In the genomic region with DNA sequence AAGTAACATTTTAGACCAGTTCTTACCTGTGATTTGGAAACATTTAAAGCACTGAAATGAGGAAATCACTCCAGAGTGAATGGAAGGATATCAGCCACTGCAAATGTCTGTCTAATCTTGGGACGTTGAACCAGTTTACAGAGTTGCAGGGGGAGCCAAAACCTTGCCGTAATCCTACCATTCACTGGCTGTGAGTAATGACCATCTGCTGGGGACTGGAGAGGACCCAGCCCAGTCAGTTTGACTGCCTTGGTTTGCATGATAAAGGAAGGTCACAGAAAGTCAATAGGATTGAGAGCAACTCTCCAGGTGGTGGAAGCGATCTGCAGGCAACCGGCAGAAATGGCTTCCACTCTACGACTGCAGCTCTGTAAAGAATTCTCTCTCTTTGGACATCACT, we compare ENCODE assay signal across 1 cellular context.
A peak's percentile ranks its signal among the peaks of the same experiment; 100 is the strongest.
TF ChIP-seq lines count a peak whose summit lies in the region.

No MANE protein-coding gene starts in this region.

TF ChIP-seq in HepG2, 621 proteins besides CTCF, POLR2A, EP300 and RAD21 (continued from another document and continues in another):
- TF ChIP-seq ZNF687 (CRISPR knock-in tag; IDR thresholded peaks at IDR 0.05) (no peak), ZMYM3 (CRISPR knock-in tag; IDR thresholded peaks at IDR 0.05) (peak; percentile 51), HNRNPL (IDR thresholded peaks at IDR 0.05; ENCODE audit: low read depth, low read length) (no peak), ZNF629 (CRISPR knock-in tag; conservative IDR thresholded peaks at IDR 0.05) (no peak), ZNF660 (CRISPR knock-in tag; IDR thresholded peaks at IDR 0.05; ENCODE audit: borderline replicate concordance, low read depth) (no peak), TAF1 (CRISPR knock-in tag; IDR thresholded peaks at IDR 0.05) (no peak; the same call in 1 of the 2 replicates), ZNF383 (CRISPR knock-in tag; IDR thresholded peaks at IDR 0.05; ENCODE audit: borderline replicate concordance) (no peak), ZNF230 (CRISPR knock-in tag; IDR thresholded peaks at IDR 0.05) (no peak), PCBP1 (IDR thresholded peaks at IDR 0.05; ENCODE audit: borderline replicate concordance, low read depth, low read length) (no peak), ZNF205 (CRISPR knock-in tag; IDR thresholded peaks at IDR 0.05) (peak; percentile 34; the same call in 1 of the 2 replicates), DMAP1 (CRISPR knock-in tag; IDR thresholded peaks at IDR 0.05) (0 out of 2 replicates have a peak, but pooled peaks have one; percentile 41), ZFY (CRISPR knock-in tag; IDR thresholded peaks at IDR 0.05) (no peak), ZNF331 (CRISPR knock-in tag; IDR thresholded peaks at IDR 0.05) (peak; percentile 78), ZNF253 (CRISPR knock-in tag; IDR thresholded peaks at IDR 0.05; ENCODE audit: borderline replicate concordance) (no peak), TSC22D2 (CRISPR knock-in tag; IDR thresholded peaks at IDR 0.05; ENCODE audit: borderline replicate concordance) (no peak), ELF1 (CRISPR knock-in tag; IDR thresholded peaks at IDR 0.05) (0 out of 2 replicates have a peak, but pooled peaks have one; percentile 16), THAP11 (CRISPR knock-in tag; IDR thresholded peaks at IDR 0.05) (peak; percentile 40; the same call in 1 of the 2 replicates), ZSCAN9 (CRISPR knock-in tag; IDR thresholded peaks at IDR 0.05; ENCODE audit: borderline replicate concordance) (no peak), ZSCAN5A (CRISPR knock-in tag; IDR thresholded peaks at IDR 0.05; ENCODE audit: borderline replicate concordance) (no peak), ESRRA (CRISPR knock-in tag; IDR thresholded peaks at IDR 0.05; ENCODE audit: low read depth) (peak; percentile 68; the same call in 1 of the 2 replicates), ZFP36L2 (CRISPR knock-in tag; IDR thresholded peaks at IDR 0.05) (no peak), FLYWCH1 (CRISPR knock-in tag; IDR thresholded peaks at IDR 0.05) (no peak), ARNT2 (CRISPR knock-in tag; IDR thresholded peaks at IDR 0.05; ENCODE audit: low read depth) (no peak), ZSCAN12 (CRISPR knock-in tag; IDR thresholded peaks at IDR 0.05) (no peak), PHF8 (CRISPR knock-in tag; IDR thresholded peaks at IDR 0.05) (0 out of 2 replicates have a peak, but pooled peaks have one; percentile 27), CREM (IDR thresholded peaks at IDR 0.05) (0 out of 2 replicates have a peak, but pooled peaks have one; percentile 13), CREM (CRISPR knock-in tag; IDR thresholded peaks at IDR 0.05) (no peak), ZNF646 (CRISPR knock-in tag; IDR thresholded peaks at IDR 0.05) (no peak), ZNF704 (CRISPR knock-in tag; IDR thresholded peaks at IDR 0.05; ENCODE audit: borderline replicate concordance) (no peak), ZNF678 (CRISPR knock-in tag; IDR thresholded peaks at IDR 0.05) (no peak), MEF2D (CRISPR knock-in tag; IDR thresholded peaks at IDR 0.05) (no peak), MAFG (CRISPR knock-in tag; IDR thresholded peaks at IDR 0.05) (no peak)
- TF ChIP-seq, protein P1, sequence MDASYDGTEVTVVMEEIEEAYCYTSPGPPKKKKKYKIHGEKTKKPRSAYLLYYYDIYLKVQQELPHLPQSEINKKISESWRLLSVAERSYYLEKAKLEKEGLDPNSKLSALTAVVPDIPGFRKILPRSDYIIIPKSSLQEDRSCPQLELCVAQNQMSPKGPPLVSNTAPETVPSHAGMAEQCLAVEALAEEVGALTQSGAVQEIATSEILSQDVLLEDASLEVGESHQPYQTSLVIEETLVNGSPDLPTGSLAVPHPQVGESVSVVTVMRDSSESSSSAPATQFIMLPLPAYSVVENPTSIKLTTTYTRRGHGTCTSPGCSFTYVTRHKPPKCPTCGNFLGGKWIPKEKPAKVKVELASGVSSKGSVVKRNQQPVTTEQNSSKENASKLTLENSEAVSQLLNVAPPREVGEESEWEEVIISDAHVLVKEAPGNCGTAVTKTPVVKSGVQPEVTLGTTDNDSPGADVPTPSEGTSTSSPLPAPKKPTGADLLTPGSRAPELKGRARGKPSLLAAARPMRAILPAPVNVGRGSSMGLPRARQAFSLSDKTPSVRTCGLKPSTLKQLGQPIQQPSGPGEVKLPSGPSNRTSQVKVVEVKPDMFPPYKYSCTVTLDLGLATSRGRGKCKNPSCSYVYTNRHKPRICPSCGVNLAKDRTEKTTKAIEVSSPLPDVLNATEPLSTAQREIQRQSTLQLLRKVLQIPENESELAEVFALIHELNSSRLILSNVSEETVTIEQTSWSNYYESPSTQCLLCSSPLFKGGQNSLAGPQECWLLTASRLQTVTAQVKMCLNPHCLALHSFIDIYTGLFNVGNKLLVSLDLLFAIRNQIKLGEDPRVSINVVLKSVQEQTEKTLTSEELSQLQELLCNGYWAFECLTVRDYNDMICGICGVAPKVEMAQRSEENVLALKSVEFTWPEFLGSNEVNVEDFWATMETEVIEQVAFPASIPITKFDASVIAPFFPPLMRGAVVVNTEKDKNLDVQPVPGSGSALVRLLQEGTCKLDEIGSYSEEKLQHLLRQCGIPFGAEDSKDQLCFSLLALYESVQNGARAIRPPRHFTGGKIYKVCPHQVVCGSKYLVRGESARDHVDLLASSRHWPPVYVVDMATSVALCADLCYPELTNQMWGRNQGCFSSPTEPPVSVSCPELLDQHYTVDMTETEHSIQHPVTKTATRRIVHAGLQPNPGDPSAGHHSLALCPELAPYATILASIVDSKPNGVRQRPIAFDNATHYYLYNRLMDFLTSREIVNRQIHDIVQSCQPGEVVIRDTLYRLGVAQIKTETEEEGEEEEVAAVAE (CRISPR knock-in tag; IDR thresholded peaks at IDR 0.05; ENCODE audit: borderline replicate concordance): 0 out of 2 replicates have a peak, but pooled peaks have one; percentile 25
- TF ChIP-seq, protein P2, sequence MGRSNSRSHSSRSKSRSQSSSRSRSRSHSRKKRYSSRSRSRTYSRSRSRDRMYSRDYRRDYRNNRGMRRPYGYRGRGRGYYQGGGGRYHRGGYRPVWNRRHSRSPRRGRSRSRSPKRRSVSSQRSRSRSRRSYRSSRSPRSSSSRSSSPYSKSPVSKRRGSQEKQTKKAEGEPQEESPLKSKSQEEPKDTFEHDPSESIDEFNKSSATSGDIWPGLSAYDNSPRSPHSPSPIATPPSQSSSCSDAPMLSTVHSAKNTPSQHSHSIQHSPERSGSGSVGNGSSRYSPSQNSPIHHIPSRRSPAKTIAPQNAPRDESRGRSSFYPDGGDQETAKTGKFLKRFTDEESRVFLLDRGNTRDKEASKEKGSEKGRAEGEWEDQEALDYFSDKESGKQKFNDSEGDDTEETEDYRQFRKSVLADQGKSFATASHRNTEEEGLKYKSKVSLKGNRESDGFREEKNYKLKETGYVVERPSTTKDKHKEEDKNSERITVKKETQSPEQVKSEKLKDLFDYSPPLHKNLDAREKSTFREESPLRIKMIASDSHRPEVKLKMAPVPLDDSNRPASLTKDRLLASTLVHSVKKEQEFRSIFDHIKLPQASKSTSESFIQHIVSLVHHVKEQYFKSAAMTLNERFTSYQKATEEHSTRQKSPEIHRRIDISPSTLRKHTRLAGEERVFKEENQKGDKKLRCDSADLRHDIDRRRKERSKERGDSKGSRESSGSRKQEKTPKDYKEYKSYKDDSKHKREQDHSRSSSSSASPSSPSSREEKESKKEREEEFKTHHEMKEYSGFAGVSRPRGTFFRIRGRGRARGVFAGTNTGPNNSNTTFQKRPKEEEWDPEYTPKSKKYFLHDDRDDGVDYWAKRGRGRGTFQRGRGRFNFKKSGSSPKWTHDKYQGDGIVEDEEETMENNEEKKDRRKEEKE (IDR thresholded peaks at IDR 0.05): no peak
- TF ChIP-seq, protein P3, sequence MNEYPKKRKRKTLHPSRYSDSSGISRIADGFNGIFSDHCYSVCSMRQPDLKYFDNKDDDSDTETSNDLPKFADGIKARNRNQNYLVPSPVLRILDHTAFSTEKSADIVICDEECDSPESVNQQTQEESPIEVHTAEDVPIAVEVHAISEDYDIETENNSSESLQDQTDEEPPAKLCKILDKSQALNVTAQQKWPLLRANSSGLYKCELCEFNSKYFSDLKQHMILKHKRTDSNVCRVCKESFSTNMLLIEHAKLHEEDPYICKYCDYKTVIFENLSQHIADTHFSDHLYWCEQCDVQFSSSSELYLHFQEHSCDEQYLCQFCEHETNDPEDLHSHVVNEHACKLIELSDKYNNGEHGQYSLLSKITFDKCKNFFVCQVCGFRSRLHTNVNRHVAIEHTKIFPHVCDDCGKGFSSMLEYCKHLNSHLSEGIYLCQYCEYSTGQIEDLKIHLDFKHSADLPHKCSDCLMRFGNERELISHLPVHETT (CRISPR knock-in tag; conservative IDR thresholded peaks at IDR 0.05): no peak
